ENCODE assay signal across 8 cellular contexts in genomic region chr17:80454557-80455327, GRCh38. TPM values are rescaled to one million over a fixed set of nuclear protein-coding genes. Genes with fewer than 3 reads are reported as not detected.
DNase-seq lines count a peak whose midpoint lies in the region; ATAC-seq and TF ChIP-seq lines count a peak whose summit lies in the region.

No MANE protein-coding gene starts in this region.

- H3K4me1 ChIP-seq in OCI-LY3 (ENCODE audit: low read length) (peaks cover 14% of the 10 kb centered on the region), mucosa of descending colon (ENCODE audit: low read depth) (peaks cover 6% of the 10 kb centered on the region)

- TF ChIP-seq CTCF in OCI-LY3 (IDR thresholded peaks at IDR 0.05; ENCODE audit: low read depth, low read length) (no peak), mucosa of descending colon (IDR thresholded peaks at IDR 0.05) (no peak)

- no peaks in the 10 kb centered on the region for H3K36me3 ChIP-seq in OCI-LY3 (replicated peaks; ENCODE audit: low read depth, low read length)
- H3K36me3 ChIP-seq in mucosa of descending colon (ENCODE audit: low read depth) = no peaks in the 10 kb centered on the region

- H3K79me2 ChIP-seq in OCI-LY3 (ENCODE audit: low read length) = peaks cover 9% of the 10 kb centered on the region; the same call in 1 of the 2 replicates

- H3K9ac ChIP-seq in OCI-LY3 (ENCODE audit: low read length) = peak overlapping the region; percentile 98

- peak overlapping the region; percentile 78 for H3K27ac ChIP-seq in OCI-LY3 (ENCODE audit: low read length)
- peak overlapping the region; percentile 85 for H3K27ac ChIP-seq in epithelial cell of prostate

- H3K4me2 ChIP-seq in OCI-LY3 (ENCODE audit: low read length) = peak overlapping the region; percentile 97

- peak; percentile 90 for DNase-seq in DMS 273 treated with DMSO at 0.1 percent for 48 hours (lab: John Stamatoyannopoulos, UW)
- DNase-seq in HuH-7.5 (ENCODE audit: low spot score) = peak; percentile 97
- DNase-seq in activated T-cell treated with anti-CD3 and anti-CD28 coated beads for 4 hours = peak; percentile 92
- DNase-seq in epithelial cell of prostate (ENCODE audit: low read depth, low spot score) = peak; percentile 68
- DNase-seq in mucosa of descending colon = peak; percentile 96 to 98 (median 98)
- DNase-seq in stimulated activated CD8-positive, alpha-beta memory T cell treated with anti-CD3 and anti-CD28 coated beads, Interleukin-4, amount 100 ng/mL, for 1 hour (ENCODE audit: low read depth in 2 of 2, low spot score in 1 of 2) = peak; percentile 87 to 90

- no peaks in the 10 kb centered on the region for H4K20me1 ChIP-seq in OCI-LY3 (ENCODE audit: insufficient read depth, low read length)

- peak overlapping the region; percentile 39 for H2AFZ ChIP-seq in OCI-LY3 (ENCODE audit: low read depth, low read length)

- peak overlapping the region; percentile 93 for H3K4me3 ChIP-seq in OCI-LY3 (ENCODE audit: low read length)
- H3K4me3 ChIP-seq in mucosa of descending colon = peak overlapping the region; percentile 72

- H3K27me3 ChIP-seq in OCI-LY3 (ENCODE audit: low read depth, low read length) = 0 out of 2 replicates have a peak, but pooled peaks cover 5% of the 10 kb centered on the region

- H3K9me3 ChIP-seq in OCI-LY3 (ENCODE audit: insufficient read depth, low read length) = no peaks in the 10 kb centered on the region
- no peaks in the 10 kb centered on the region for H3K9me3 ChIP-seq in mucosa of descending colon

- intact Hi-C loops in mucosa of descending colon (cut with DNase I, micrococcal nuclease) = no loop called here

- ATAC-seq in GM21528 (IDR thresholded peaks at IDR 0.05; ENCODE audit: low FRiP score, unreplicated experiment) (peak; percentile 78), mucosa of descending colon (peak; percentile 97)

RNA-seq across cellular contexts. Expression of gene NPTX1, which starts 21.7 kb away (rescaled TPM):
- total RNA-seq in mucosa of descending colon = 10 to 100 TPM in 1 of 3 donors, 1 to 10 TPM in 1, under 1 TPM in 1; 0.51 to 95.0 (median 2.0) TPM

RNA-seq across cellular contexts. Expression of gene ENDOV, which starts 39.8 kb away (rescaled TPM):
- total RNA-seq in mucosa of descending colon = 10 to 100 TPM; 24.1 to 29.7 (median 24.9) TPM

Comparison
In these comparisons a context has a peak if more than half of its experiments do, and no peak if none do; other contexts are left out.
1. Peak in every context shown above with its lines: DNase-seq, ATAC-seq, H3K4me3 ChIP-seq and H3K27ac ChIP-seq.